9 cellular contexts compared by ENCODE assay signal in genomic region chr12:59403259-59403932, GRCh38.
A peak's percentile ranks its signal among the peaks of the same experiment; 100 is the strongest.
DNase-seq lines count a peak whose midpoint lies in the region; ATAC-seq and TF ChIP-seq lines count a peak whose summit lies in the region.
"Had no signal": no experiment of that assay in that cellular context is flagged by ENCODE, and none has a peak within 500 bp of the region (broad histone marks: within the 10 kb centered on the region; RNA-seq: fewer than 3 reads in every experiment).

No MANE protein-coding gene starts in this region.

- in situ Hi-C loops in GM13976 (cut with MboI; ENCODE audit: low sequenced_read_pairs, unreplicated experiment) = loop anchor here (25.0 kb wide), 1 partner anchor 409 kb away; no protein-coding TSS in a partner anchor

- no peak overlapping the region for H3K27ac Mint-ChIP-seq in activated CD4-positive, alpha-beta memory T cell treated with anti-CD3 and anti-CD28 coated beads, Interleukin-2, amount 10 ng/mL, durations not matched to agents 7 days and 5 days
- no peak overlapping the region for H3K27ac Mint-ChIP-seq in neural progenitor cell

- H3K4me1 ChIP-seq in neural progenitor cell = no peaks in the 10 kb centered on the region
- H3K4me1 ChIP-seq: SJSA1 had no signal

- DNase-seq in AML-193 (lab: John Stamatoyannopoulos, UW) (peak; percentile 58 to 64), GM13976 (ENCODE audit: low spot score) (peak; percentile 6), NCI-H2171 treated with DMSO at 0.1 percent for 48 hours (lab: John Stamatoyannopoulos, UW) (peak; percentile 62), foreskin fibroblast (peak; percentile 75 to 89), neural progenitor cell (ENCODE audit: low spot score) (peak; percentile 69)
- peak; percentile 27 for DNase-seq in activated CD4-positive, alpha-beta memory T cell treated with anti-CD3 and anti-CD28 coated beads, Interleukin-2, amount 10 ng/mL, durations not matched to agents 7 days and 5 days

- no peak overlapping the region for H3K9ac ChIP-seq in neural progenitor cell

- H3K36me3 Mint-ChIP-seq in activated CD4-positive, alpha-beta memory T cell treated with anti-CD3 and anti-CD28 coated beads, Interleukin-2, amount 10 ng/mL, durations not matched to agents 7 days and 5 days (ENCODE audit: low read depth) = no peaks in the 10 kb centered on the region
- no peaks in the 10 kb centered on the region for H3K36me3 Mint-ChIP-seq in neural progenitor cell

- H3K4me2 ChIP-seq in neural progenitor cell = no peak overlapping the region

- H3K4me3 Mint-ChIP-seq in activated CD4-positive, alpha-beta memory T cell treated with anti-CD3 and anti-CD28 coated beads, Interleukin-2, amount 10 ng/mL, durations not matched to agents 7 days and 5 days = no peak overlapping the region
- no peak overlapping the region for H3K4me3 Mint-ChIP-seq in neural progenitor cell

- H3K27me3 ChIP-seq in neural progenitor cell = no peaks in the 10 kb centered on the region
- H3K27me3 ChIP-seq: SJSA1 had no signal

- H3K4me3 ChIP-seq in foreskin fibroblast (ENCODE audit: low read depth in 1 of 2, low read length in 2 of 2) = peak overlapping the region; percentile 19 to 33
- H3K4me3 ChIP-seq in neural progenitor cell = no peak overlapping the region
- H3K4me3 ChIP-seq: SJSA1 had no signal

- no peaks in the 10 kb centered on the region for H3K36me3 ChIP-seq in neural progenitor cell
- H3K36me3 ChIP-seq: SJSA1 had no signal

- POLR2A ChIA-PET in activated CD4-positive, alpha-beta memory T cell treated with anti-CD3 and anti-CD28 coated beads, Interleukin-2, amount 10 ng/mL, durations not matched to agents 7 days and 5 days (lab: Charles Lee) = no interaction called here

- no peaks in the 10 kb centered on the region for H4K20me1 ChIP-seq in neural progenitor cell (ENCODE audit: low read depth)

- CTCF ChIA-PET in activated CD4-positive, alpha-beta memory T cell treated with anti-CD3 and anti-CD28 coated beads, Interleukin-2, amount 10 ng/mL, durations not matched to agents 7 days and 5 days (lab: Charles Lee) = interaction anchor here (0.7 to 1.8 kb wide), 7 partner anchors 12 to 432 kb away, joined by 3 to 6 read pairs (median 3); no protein-coding TSS in a partner anchor

- H3K4me1 Mint-ChIP-seq in activated CD4-positive, alpha-beta memory T cell treated with anti-CD3 and anti-CD28 coated beads, Interleukin-2, amount 10 ng/mL, durations not matched to agents 7 days and 5 days = peaks cover 12% of the 10 kb centered on the region
- no peaks in the 10 kb centered on the region for H3K4me1 Mint-ChIP-seq in neural progenitor cell

- no peaks in the 10 kb centered on the region for H3K9me3 Mint-ChIP-seq in activated CD4-positive, alpha-beta memory T cell treated with anti-CD3 and anti-CD28 coated beads, Interleukin-2, amount 10 ng/mL, durations not matched to agents 7 days and 5 days
- H3K9me3 Mint-ChIP-seq in neural progenitor cell = peaks cover 2% of the 10 kb centered on the region

- peak overlapping the region; percentile 83 for H2AFZ ChIP-seq in neural progenitor cell (replicated peaks)

- H3F3A ChIP-seq in neural progenitor cell (ENCODE audit: low read depth) = no peaks in the 10 kb centered on the region

- H3K9me3 ChIP-seq in neural progenitor cell (ENCODE audit: low read depth) = no peaks in the 10 kb centered on the region
- H3K9me3 ChIP-seq: SJSA1 had no signal

- ATAC-seq in HG02973 (IDR thresholded peaks at IDR 0.05; ENCODE audit: unreplicated experiment) (peak; percentile 63), HG02571 (IDR thresholded peaks at IDR 0.05; ENCODE audit: unreplicated experiment) (no peak)

- TF ChIP-seq CTCF in GM13976 (IDR thresholded peaks at IDR 0.05; ENCODE audit: borderline replicate concordance, control extremely low read depth, extremely low read depth, insufficient read depth, missing control alignments) (peak; percentile 79), foreskin fibroblast (IDR thresholded peaks at IDR 0.05; ENCODE audit: low read depth, low read length) (peak; percentile 82), neural progenitor cell (IDR thresholded peaks at IDR 0.05) (peak; percentile 85)

- H3K27ac ChIP-seq in neural progenitor cell = no peak overlapping the region
- H3K27ac ChIP-seq: SJSA1 had no signal

- no peaks in the 10 kb centered on the region for H3K79me2 ChIP-seq in neural progenitor cell (ENCODE audit: low read depth)

- no peaks in the 10 kb centered on the region for H3K27me3 Mint-ChIP-seq in activated CD4-positive, alpha-beta memory T cell treated with anti-CD3 and anti-CD28 coated beads, Interleukin-2, amount 10 ng/mL, durations not matched to agents 7 days and 5 days
- no peaks in the 10 kb centered on the region for H3K27me3 Mint-ChIP-seq in neural progenitor cell (ENCODE audit: insufficient read depth, low read depth)

Comparison
In these comparisons a context has a peak if more than half of its experiments do, and no peak if none do; other contexts are left out.
1. DNase-seq: peak in every context shown above with its lines; median percentile 82 in foreskin fibroblast; 69 in neural progenitor cell; 62 in NCI-H2171 treated with DMSO at 0.1 percent for 48 hours; 61 in AML-193; 27 in activated CD4-positive, alpha-beta memory T cell treated with anti-CD3 and anti-CD28 coated beads, Interleukin-2, amount 10 ng/mL, durations not matched to agents 7 days and 5 days; 6 in GM13976.